7 cellular contexts compared by ENCODE assay signal in genomic region chr3:89276116-89276515, GRCh38.
"Had no signal": no experiment of that assay in that cellular context is flagged by ENCODE, and none has a peak within 500 bp of the region (broad histone marks: within the 10 kb centered on the region; RNA-seq: fewer than 3 reads in every experiment).

No MANE protein-coding gene starts in this region.

- H3K36me3 Mint-ChIP-seq: IgD-negative memory B cell had no signal

- H3K9me3 Mint-ChIP-seq: H9, IgD-negative memory B cell had no signal

- H3K27me3 Mint-ChIP-seq: IgD-negative memory B cell had no signal

- H3K27ac ChIP-seq: HL-60 had no signal

- DNase-seq: GOT3, H9, HCEC 1CT, KBM-7 had no signal

- FAIRE-seq: HepG2 had no signal

- H3K27ac Mint-ChIP-seq: H9, IgD-negative memory B cell had no signal

- H3K4me3 Mint-ChIP-seq: H9, IgD-negative memory B cell had no signal

- ATAC-seq: HepG2 had no signal

- H3K4me1 Mint-ChIP-seq: IgD-negative memory B cell had no signal
